ENCODE assay signal across 8 cellular contexts in the genomic region with DNA sequence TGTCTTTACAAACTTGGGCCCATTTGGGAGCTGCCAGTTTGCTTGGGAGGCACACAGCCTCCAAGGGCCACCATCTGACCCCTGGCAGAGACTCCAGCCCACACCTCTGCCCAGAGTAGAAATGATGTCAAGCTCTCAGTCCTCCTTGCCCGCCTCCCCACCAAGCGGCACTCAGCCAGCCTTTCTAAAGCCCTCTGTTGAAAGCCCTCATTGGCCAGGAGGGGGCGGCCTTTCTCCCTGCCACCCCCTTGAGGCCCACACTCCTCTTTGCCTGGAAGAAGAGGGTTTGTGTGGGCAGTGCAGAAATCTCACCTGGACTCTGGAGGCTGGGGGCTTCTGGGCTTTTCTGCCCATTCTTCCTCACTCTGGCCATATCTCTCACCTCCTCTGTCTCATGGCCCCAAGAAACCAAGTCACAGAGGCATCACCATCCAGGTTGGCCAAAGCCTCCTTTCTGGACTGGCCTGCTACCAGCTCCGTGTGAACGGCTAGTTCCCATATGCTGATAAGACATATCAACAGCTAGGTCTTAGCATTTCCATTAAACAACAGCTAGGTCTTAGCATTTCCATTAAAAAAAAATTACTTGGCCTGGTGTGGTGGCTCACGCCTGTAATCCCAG. TPM values are rescaled to one million over a fixed set of nuclear protein-coding genes. Genes with fewer than 3 reads are reported as not detected.
DNase-seq lines count a peak whose midpoint lies in the region; ATAC-seq and TF ChIP-seq lines count a peak whose summit lies in the region.

No MANE protein-coding gene starts in this region.

- H3K4me1 Mint-ChIP-seq in endothelial cell (ENCODE audit: unreplicated experiment), result peaks cover 26% of the 10 kb centered on the region

- WGBS in sigmoid colon, 2 donors, result 81 to 87% methylated on average over 6 of the region's 6 CpGs

- no peak overlapping the region for H3K27ac ChIP-seq in sigmoid colon

- H3K9me3 Mint-ChIP-seq in endothelial cell (ENCODE audit: unreplicated experiment), result peaks cover 2% of the 10 kb centered on the region

- H3K27me3 Mint-ChIP-seq in endothelial cell (ENCODE audit: unreplicated experiment), result peaks cover 7% of the 10 kb centered on the region

- no peaks in the 10 kb centered on the region for H3K27me3 ChIP-seq in sigmoid colon

- H3K36me3 Mint-ChIP-seq in endothelial cell (ENCODE audit: low read depth, unreplicated experiment), result peaks cover 11% of the 10 kb centered on the region

- H3K4me3 Mint-ChIP-seq in endothelial cell (ENCODE audit: unreplicated experiment), result no peak overlapping the region

- intact Hi-C loops in posterior vena cava (cut with DNase I) (no loop called here), sigmoid colon (cut with DNase I) (no loop called here)

- no peak overlapping the region for H3K4me3 ChIP-seq in sigmoid colon

- in situ Hi-C loops in GM13976 (cut with MboI; ENCODE audit: low sequenced_read_pairs, unreplicated experiment), result no loop called here

- H3K27ac Mint-ChIP-seq in endothelial cell (ENCODE audit: unreplicated experiment), result peak overlapping the region; percentile 67

- H3K36me3 ChIP-seq in sigmoid colon, result no peaks in the 10 kb centered on the region

- no peaks in the 10 kb centered on the region for H3K9me3 ChIP-seq in sigmoid colon

- TF ChIP-seq CTCF in GM13976 (IDR thresholded peaks at IDR 0.05; ENCODE audit: borderline replicate concordance, control extremely low read depth, extremely low read depth, insufficient read depth, missing control alignments) (peak; percentile 45), endothelial cell (IDR thresholded peaks at IDR 0.05; ENCODE audit: unreplicated experiment) (peak; percentile 29), sigmoid colon (IDR thresholded peaks at IDR 0.05) (peak in 1 of 4 experiments; percentile 12)

- TF ChIP-seq POLR2A in sigmoid colon (IDR thresholded peaks at IDR 0.05), result no peak

- no peak for TF ChIP-seq EP300 in sigmoid colon (IDR thresholded peaks at IDR 0.05)

- DNase-seq in 8988T, result peak; percentile 86
- peak; percentile 80 for DNase-seq in GM13976 (ENCODE audit: low spot score)
- peak; percentile 51 for DNase-seq in endothelial cell (ENCODE audit: low spot score)
- peak; percentile 76 for DNase-seq in posterior vena cava (ENCODE audit: low spot score)
- no peak for DNase-seq in sigmoid colon
- DNase-seq in SW480 (ENCODE audit: low spot score), result no peak

- peaks cover 0 to 4% (median 0%) of the 10 kb centered on the region in 4 donors for H3K4me1 ChIP-seq in sigmoid colon

- ATAC-seq in SK-N-SH treated with all-trans-retinoic acid at 6 μM for 48 hours, result peak; percentile 43
- no peak for ATAC-seq in HG03039 (IDR thresholded peaks at IDR 0.05; ENCODE audit: unreplicated experiment)

TF ChIP-seq in SK-N-SH treated with all-trans-retinoic acid at 6 μM for 48 hours, 23 proteins besides CTCF, POLR2A, EP300 and RAD21:
- TF ChIP-seq BACH2 (CRISPR knock-in tag; IDR thresholded peaks at IDR 0.05; ENCODE audit: borderline replicate concordance), result no peak
- TF ChIP-seq ARNTL (CRISPR knock-in tag; IDR thresholded peaks at IDR 0.05; ENCODE audit: borderline replicate concordance, low read depth), result no peak
- TF ChIP-seq PPARA (CRISPR knock-in tag; IDR thresholded peaks at IDR 0.05; ENCODE audit: borderline replicate concordance), result no peak
- TF ChIP-seq ZFP30 (CRISPR knock-in tag; IDR thresholded peaks at IDR 0.05), result no peak
- TF ChIP-seq RARB (CRISPR knock-in tag; IDR thresholded peaks at IDR 0.05), result no peak

RNA-seq across cellular contexts. Expression of gene UBTD1, which starts 36.1 kb away (rescaled TPM):
- total RNA-seq in endothelial cell (ENCODE audit: unreplicated experiment) (78.0 TPM), posterior vena cava (10 to 100 TPM; 15.6 to 16.5 TPM), sigmoid colon (1 to 10 TPM; 4.3 to 7.9 (median 7.4) TPM)
- polyA plus RNA-seq in sigmoid colon, result 1 to 10 TPM; 2.3 to 5.9 (median 5.4) TPM

RNA-seq across cellular contexts. Expression of gene MMS19, which starts 36.6 kb away (rescaled TPM):
- 127 TPM for total RNA-seq in endothelial cell (ENCODE audit: unreplicated experiment)
- 10 to 100 TPM; 29.5 to 32.1 TPM for total RNA-seq in posterior vena cava
- 10 to 100 TPM; 37.9 to 79.8 (median 57.9) TPM for total RNA-seq in sigmoid colon
- polyA plus RNA-seq in sigmoid colon, result 10 to 100 TPM; 29.4 to 48.9 (median 34.2) TPM

RNA-seq across cellular contexts. Expression of gene ANKRD2, which starts 37.7 kb away (rescaled TPM):
- total RNA-seq in endothelial cell (ENCODE audit: unreplicated experiment), result 0.33 TPM
- total RNA-seq in posterior vena cava, result 1 to 10 TPM in 1 of 2 donors, under 1 TPM in 1; 0.67 to 1.1 TPM
- total RNA-seq in sigmoid colon, result under 1 TPM in 1 of 4 donors, not detected in 3; 0.49 TPM
- 1 to 10 TPM in 1 of 3 donors, under 1 TPM in 1, not detected in 1; 0.31 to 1.2 TPM for polyA plus RNA-seq in sigmoid colon

RNA-seq across cellular contexts. Expression of gene HOGA1, which starts 49.3 kb away (rescaled TPM):
- total RNA-seq in endothelial cell (ENCODE audit: unreplicated experiment), result 0.85 TPM
- total RNA-seq in posterior vena cava, result 1 to 10 TPM; 1.5 to 4.1 TPM
- total RNA-seq in sigmoid colon, result under 1 TPM in 1 of 4 donors, not detected in 3; 0.71 TPM
- polyA plus RNA-seq in sigmoid colon, result 1 to 10 TPM in 1 of 3 donors, under 1 TPM in 1, not detected in 1; 0.26 to 1.2 TPM

RNA-seq across cellular contexts. Expression of gene C10orf62, which starts 54.7 kb away (rescaled TPM):
- total RNA-seq in endothelial cell (ENCODE audit: unreplicated experiment), result not detected
- total RNA-seq in posterior vena cava, result under 1 TPM; 0.19 to 0.46 TPM
- total RNA-seq in sigmoid colon, result not detected
- not detected for polyA plus RNA-seq in sigmoid colon

Comparison
In these comparisons a context has a peak if more than half of its experiments do, and no peak if none do; other contexts are left out.
1. DNase-seq: peak in 8988T (single experiment), GM13976 (single experiment), endothelial cell (single experiment) and posterior vena cava (single experiment); none in sigmoid colon (single experiment) and SW480 (single experiment).